Comparison of ENCODE assay signal across 8 cellular contexts in genomic region chr1:229342902-229343587, GRCh38. TPM values are rescaled to one million over a fixed set of nuclear protein-coding genes. Genes with fewer than 3 reads are reported as not detected.
DNase-seq lines count a peak whose midpoint lies in the region; ATAC-seq, FAIRE-seq and TF ChIP-seq lines count a peak whose summit lies in the region.

Gene CCSAP, minus strand, starts transcription at chr1:229343047. Its CDS starts 582 bp downstream, at chr1:229342465.

- DNase-seq in GM12892 (ENCODE audit: insufficient read length) (peak; percentile 39), NCI-H2227 (lab: John Stamatoyannopoulos, UW; ENCODE audit: unreplicated experiment) (peak; percentile 82), endothelial cell of umbilical vein (ENCODE audit: low read depth, low spot score) (peak; percentile 48), middle frontal gyrus (ENCODE audit: extremely low spot score, low spot score) (peak; percentile 36)
- peak; percentile 14 to 20 for DNase-seq in activated CD8-positive, alpha-beta memory T cell treated with anti-CD3 and anti-CD28 coated beads for 4 hours (ENCODE audit: low read depth in 2 of 2)
- DNase-seq in stimulated activated CD8-positive, alpha-beta memory T cell treated with anti-CD3 and anti-CD28 coated beads, Interleukin-4, amount 100 ng/mL, for 24 hours (ENCODE audit: low read depth): peak; percentile 31

- H3K4me2 ChIP-seq in endothelial cell of umbilical vein (ENCODE audit: insufficient read depth, low read length): peak within 1 kb of the TSS; percentile 84

- peak; percentile 17; the same call in 1 of the 2 replicates for TF ChIP-seq CTCF in 22Rv1 (IDR thresholded peaks at IDR 0.05)
- no peak for TF ChIP-seq CTCF in endothelial cell of umbilical vein (IDR thresholded peaks at IDR 0.05; ENCODE audit: extremely low read depth in 1 of 2, insufficient read depth in 1 of 2, low read depth in 1 of 2, low read length in 2 of 2)

- no peaks in the 10 kb centered on the region for H3K9me1 ChIP-seq in endothelial cell of umbilical vein (replicated peaks; ENCODE audit: control insufficient read depth, extremely low read depth, insufficient read depth, low read length)

- H3K79me2 ChIP-seq in endothelial cell of umbilical vein (ENCODE audit: control insufficient read depth, insufficient read depth, low read length): peaks cover 8% of the 10 kb centered on the region

- peak within 1 kb of the TSS; percentile 95 for H2AFZ ChIP-seq in endothelial cell of umbilical vein (ENCODE audit: low read depth, low read length)

- FAIRE-seq in GM12892 (lab: Jason Lieb, UNC) (peak; percentile 58), endothelial cell of umbilical vein (lab: Jason Lieb, UNC) (peak; percentile 74)

- dilution Hi-C loops in endothelial cell of umbilical vein (cut with MboI; ENCODE audit: extremely low pct_ligation_motif_present, low sequenced_read_pairs): no loop called here

- no TSS peak for BruUV-seq in endothelial cell of umbilical vein (replicated peaks; lab: Mats Ljungman, UMichigan)

- no peaks in the 10 kb centered on the region for H3K9me3 ChIP-seq in endothelial cell of umbilical vein (replicated peaks; ENCODE audit: control insufficient read depth, insufficient read depth, low read length)

- H3K36me3 ChIP-seq in endothelial cell of umbilical vein (ENCODE audit: control insufficient read depth in 2 of 2, extremely low read depth in 1 of 2, insufficient read depth in 2 of 2, low read length in 2 of 2): no peaks in the 10 kb centered on the region

- H3K4me3 ChIP-seq in endothelial cell of umbilical vein (replicated peaks in 1 of 3; ENCODE audit: insufficient read depth in 1 of 3, low read depth in 1 of 3, low read length in 3 of 3): peak within 1 kb of the TSS; percentile 53 to 89 (median 80)

- peaks cover 0 to 2% of the 10 kb centered on the region in 2 experiments for H3K27me3 ChIP-seq in endothelial cell of umbilical vein (ENCODE audit: control insufficient read depth in 2 of 2, insufficient read depth in 2 of 2, low read length in 2 of 2)

- peak; percentile 43 for ATAC-seq in HG02852 (IDR thresholded peaks at IDR 0.05; ENCODE audit: unreplicated experiment)

- CTCF ChIA-PET in endothelial cell of umbilical vein (lab: Charles Lee): interaction anchor here (1.5 to 1.9 kb wide), 2 partner anchors 72 to 139 kb away, joined by 3 to 10 read pairs; partner anchors contain the start of gene RAB4A

- peaks cover 11% of the 10 kb centered on the region for H3K4me1 ChIP-seq in endothelial cell of umbilical vein (ENCODE audit: control insufficient read depth, extremely low read depth, insufficient read depth, low read length)

- H3K27ac ChIP-seq in 22Rv1 (peak within 1 kb of the TSS; percentile 86), endothelial cell of umbilical vein (ENCODE audit: insufficient read depth, low read depth, low read length) (no peak within 1 kb of the TSS)

- POLR2A ChIA-PET in endothelial cell of umbilical vein (lab: Charles Lee): no interaction called here

- H3K9ac ChIP-seq in endothelial cell of umbilical vein (replicated peaks; ENCODE audit: extremely low read depth, insufficient read depth, low read length): peak within 1 kb of the TSS; percentile 17

- TF ChIP-seq POLR2A in GM12892 (IDR thresholded peaks at IDR 0.05; ENCODE audit: low read depth, low read length): no peak
- TF ChIP-seq POLR2A in endothelial cell of umbilical vein (IDR thresholded peaks at IDR 0.05; ENCODE audit: low read depth, low read length): no peak

- H4K20me1 ChIP-seq in endothelial cell of umbilical vein (replicated peaks; ENCODE audit: control insufficient read depth, extremely low read depth, insufficient read depth, low read length): no peaks in the 10 kb centered on the region

- intact Hi-C loops in endothelial cell of umbilical vein (cut with micrococcal nuclease): loop anchor here (1.0 to 5.0 kb wide), 6 partner anchors 20 to 214 kb away; partner anchors contain the start of genes ABCB10, ACTA1, NUP133 and RAB4A

TF ChIP-seq in endothelial cell of umbilical vein, 7 proteins besides CTCF, POLR2A, EP300 and RAD21:
- TF ChIP-seq EZH2 (IDR thresholded peaks at IDR 0.05; ENCODE audit: borderline replicate concordance, low read depth, low read length, severe bottlenecking): no peak
- TF ChIP-seq POLR2AphosphoS5 (IDR thresholded peaks at IDR 0.05; ENCODE audit: insufficient read depth, low read depth, low read length): peak; percentile 13
TF ChIP-seq in endothelial cell of umbilical vein: peak in this region for 1.

RNA-seq across cellular contexts. Expression of gene CCSAP, which starts in this region (rescaled TPM):
- polyA plus RNA-seq in GM12892 (2012; ENCODE audit: missing spikeins): 3.6 TPM
- 5.7 TPM in 2 replicates for total RNA-seq in endothelial cell of umbilical vein
- polyA plus RNA-seq in endothelial cell of umbilical vein: 1.2 and 1.3 TPM in 2 replicates
- polyA plus RNA-seq in endothelial cell of umbilical vein (2011; cell fraction: cytosol; rRNA removed): 1.4 and 1.5 TPM in 2 replicates
- 2.0 and 3.2 TPM in 2 replicates for polyA plus RNA-seq in endothelial cell of umbilical vein (2011; cell fraction: nucleus; rRNA removed)
- polyA plus RNA-seq in endothelial cell of umbilical vein (2012): 2.3 and 3.3 TPM in 2 replicates
- polyA minus RNA-seq in endothelial cell of umbilical vein: 3.4 TPM in 2 replicates
- 4.8 TPM for polyA minus RNA-seq in endothelial cell of umbilical vein (2011; cell fraction: cytosol; rRNA and poly(A)+ RNA removed)
- 1.3 and 2.4 TPM in 2 replicates for polyA minus RNA-seq in endothelial cell of umbilical vein (2011; cell fraction: nucleus; rRNA and poly(A)+ RNA removed)

Comparison
In these comparisons a context has a peak if more than half of its experiments do, and no peak if none do; other contexts are left out.
1. DNase-seq: peak in every context shown above with its lines; median percentile 82 in NCI-H2227; 48 in endothelial cell of umbilical vein; 39 in GM12892; 36 in middle frontal gyrus; 31 in stimulated activated CD8-positive, alpha-beta memory T cell treated with anti-CD3 and anti-CD28 coated beads, Interleukin-4, amount 100 ng/mL, for 24 hours; 17 in activated CD8-positive, alpha-beta memory T cell treated with anti-CD3 and anti-CD28 coated beads for 4 hours.